ENCODE assay signal across 19 cellular contexts in genomic region chr11:47443817-47444216, GRCh38. TPM values are rescaled to one million over a fixed set of nuclear protein-coding genes. Genes with fewer than 3 reads are reported as not detected.
"Had no signal": no experiment of that assay in that cellular context is flagged by ENCODE, and none has a peak within 500 bp of the region (broad histone marks: within the 10 kb centered on the region; RNA-seq: fewer than 3 reads in every experiment).

No MANE protein-coding gene starts in this region.

- H3K4me3 ChIP-seq: MG63, PC-9, Peyer's patch, SJCRH30 had no signal

- H3K36me3 ChIP-seq: MG63, Peyer's patch had no signal

- H3K9me3 ChIP-seq: MG63, Peyer's patch, SJCRH30 had no signal

- ATAC-seq: Right ventricle myocardium inferior had no signal

- H3K4me2 ChIP-seq: PC-9 had no signal

- H3K27ac ChIP-seq: PC-9, Peyer's patch, SJCRH30 had no signal

- H3K4me1 ChIP-seq: Peyer's patch, SJCRH30 had no signal

- H3K27me3 ChIP-seq: MG63, Peyer's patch, SJCRH30 had no signal

- H2AFZ ChIP-seq: PC-9 had no signal

- DNase-seq: IMR-90, Karpas-422, KBM-7, MG63, NCI-H1105 treated with DMSO at 0.1 percent for 48 hours, NCI-H1417 treated with DMSO at 0.1 percent for 48 hours, NCI-H146, NCI-H1930, NCI-H2107, NCI-H226, NCI-H510A, NCI-H524 treated with DMSO at 0.1 percent for 48 hours, OCI-M1, PC-9, Peyer's patch, SJCRH30 had no signal

RNA-seq across cellular contexts. Expression of gene RAPSN, which starts 5.1 kb away (rescaled TPM):
- total RNA-seq: HT-29, IMR-90, RPMI7951 had no signal
